In genomic region chr6:1362643-1363042, GRCh38 we compare ENCODE assay signal across 9 cellular contexts. TPM values are rescaled to one million over a fixed set of nuclear protein-coding genes. Genes with fewer than 3 reads are reported as not detected.
"Had no signal": no experiment of that assay in that cellular context is flagged by ENCODE, and none has a peak within 500 bp of the region (broad histone marks: within the 10 kb centered on the region; RNA-seq: fewer than 3 reads in every experiment).

No MANE protein-coding gene starts in this region.

- H3K4me3 ChIP-seq: GM12878 had no signal

- ATAC-seq: GM12878 had no signal

- DNase-seq: GDM1, GF-D8 had no signal

- FAIRE-seq: G401.6, GM12878, GM12891, GM12892, GM18507, GM19239 had no signal

RNA-seq across cellular contexts. Expression of gene FOXF2, which starts 26.7 kb away (rescaled TPM):
- total RNA-seq: G401, GM12878 had no signal
- polyA plus RNA-seq: GM12878 had no signal

RNA-seq across cellular contexts. Expression of gene FOXQ1, which starts 50.7 kb away (rescaled TPM):
- total RNA-seq: G401 had no signal
- polyA plus RNA-seq: GM12878 had no signal
